ENCODE assay signal across 8 cellular contexts in the genomic region with DNA sequence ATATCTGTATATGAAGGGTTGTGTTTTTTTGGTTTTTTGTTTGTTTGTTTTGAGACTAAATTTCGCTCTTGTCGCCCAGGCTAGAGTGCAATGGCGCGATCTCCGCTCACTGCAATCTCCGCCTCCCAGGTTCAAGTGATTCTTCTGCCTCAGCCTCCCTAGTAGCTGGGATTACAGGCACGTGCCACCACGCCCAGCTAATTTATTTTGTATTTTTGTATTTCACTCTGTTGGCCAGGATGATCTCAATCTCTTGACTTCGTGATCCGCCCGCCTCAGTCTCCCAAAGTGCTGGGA. TPM values are rescaled to one million over a fixed set of nuclear protein-coding genes. Genes with fewer than 3 reads are reported as not detected.
A peak's percentile ranks its signal among the peaks of the same experiment; 100 is the strongest.
DNase-seq lines count a peak whose midpoint lies in the region; ATAC-seq, FAIRE-seq and TF ChIP-seq lines count a peak whose summit lies in the region.
"Not testable (repeated sequence)": the region's sequence is repeated elsewhere in the genome, so short reads cannot be mapped to it uniquely, and the experiment has no call there.

No MANE protein-coding gene starts in this region.

- not testable (repeated sequence) for H3K14ac ChIP-seq in H1 (ENCODE audit: insufficient read length)

- H3K23me2 ChIP-seq in H1 (ENCODE audit: low read depth, low read length) = not testable (repeated sequence)

- POLR2A ChIA-PET in CD8-positive, alpha-beta T cell (lab: Charles Lee) = interaction anchor here (0.6 to 3.4 kb wide), 5 partner anchors 17 to 770 kb away, joined by 3 to 40 read pairs (median 15); a partner anchor contains a TSS
- POLR2A ChIA-PET in H1 (lab: Charles Lee; ENCODE audit: partially characterized antibody) = interaction anchor here (0.6 to 2.8 kb wide), 4 partner anchors 45 to 994 kb away, joined by 3 to 14 read pairs (median 3); a partner anchor contains a TSS

- WGBS in H1 (ENCODE audit: extremely low coverage in 1 of 2, insufficient coverage in 1 of 2, insufficient read length in 1 of 2, insufficient replicate concordance in 2 of 2, low coverage in 1 of 2, low lambda C conversion rate in 2 of 2, missing lambda C conversion rate in 1 of 2), 2 experiments = 93% methylated on average over 11 of the region's 11 CpGs; no CpG with 5 or more reads in 1 of the 2 experiments

- peak overlapping the region; percentile 96 for H3K4me3 Mint-ChIP-seq in CD8-positive, alpha-beta T cell
- peak overlapping the region; percentile 92 for H3K4me3 Mint-ChIP-seq in T-helper 17 cell
- peak overlapping the region; percentile 98 for H3K4me3 Mint-ChIP-seq in activated naive CD8-positive, alpha-beta T cell

- H4K91ac ChIP-seq in H1 (replicated peaks; ENCODE audit: insufficient read length, low read length) = not testable (repeated sequence)

- not testable (repeated sequence) for H3K9me3 ChIP-seq in CD8-positive, alpha-beta T cell (ENCODE audit: low read length); Karpas-422 (ENCODE audit: low read length); T-helper 17 cell (ENCODE audit: control insufficient read depth, low read length, poor library complexity, severe bottlenecking); H1 (ENCODE audit: insufficient read depth in 2 of 2, low read depth in 1 of 2, low read length in 1 of 2); iPS-20b (ENCODE audit: insufficient read depth, low read depth, low read length); neutrophil; tibial artery

- H3K23ac ChIP-seq in H1 (ENCODE audit: insufficient read length) = not testable (repeated sequence)

- ATAC-seq in CD8-positive, alpha-beta T cell; T-helper 17 cell: not testable (repeated sequence)

- H2BK120ac ChIP-seq in H1 (replicated peaks; ENCODE audit: low read depth, low read length) = not testable (repeated sequence)

- peak overlapping the region; percentile 99 for H3K27ac Mint-ChIP-seq in CD8-positive, alpha-beta T cell
- peak overlapping the region; percentile 96 for H3K27ac Mint-ChIP-seq in T-helper 17 cell
- H3K27ac Mint-ChIP-seq in activated naive CD8-positive, alpha-beta T cell = peak overlapping the region; percentile 100

- TF ChIP-seq RAD21 in H1 (IDR thresholded peaks at IDR 0.05 in 1 of 2, conservative IDR thresholded peaks at IDR 0.05 in 1 of 2; ENCODE audit: low read depth in 2 of 2, low read length in 2 of 2) = not testable (repeated sequence)

- not testable (repeated sequence) for H3K36me3 ChIP-seq in CD8-positive, alpha-beta T cell (ENCODE audit: insufficient read depth, low read length); neutrophil; tibial artery
- H3K36me3 ChIP-seq in Karpas-422 (ENCODE audit: insufficient read depth, low read length) = peaks cover 18% of the 10 kb centered on the region
- H3K36me3 ChIP-seq in H1 (ENCODE audit: control insufficient read depth in 2 of 4, insufficient read depth in 4 of 4, low read length in 3 of 4) = peaks cover 0 to 15% (median 8%) of the 10 kb centered on the region in 4 experiments; a peak in 4 of 8 replicates
- H3K36me3 ChIP-seq in iPS-20b (ENCODE audit: insufficient read depth, low read depth, low read length) = peaks cover 19% of the 10 kb centered on the region

- not testable (repeated sequence) for H2BK5ac ChIP-seq in H1 (ENCODE audit: low read depth, low read length)

- peaks cover 32% of the 10 kb centered on the region for H3K4me1 ChIP-seq in CD8-positive, alpha-beta T cell (ENCODE audit: insufficient read depth, low read length)
- H3K4me1 ChIP-seq in Karpas-422 (ENCODE audit: low read length) (peaks cover 26% of the 10 kb centered on the region), neutrophil (ENCODE audit: control insufficient read depth in 1 of 2, insufficient read depth in 1 of 2, low read depth in 1 of 2, low read length in 1 of 2) (peaks cover 36 to 40% of the 10 kb centered on the region in 2 experiments), tibial artery (peaks cover 0 to 38% (median 20%) of the 10 kb centered on the region in 4 donors)
- H3K4me1 ChIP-seq in H1 (replicated peaks in 1 of 4; ENCODE audit: control insufficient read depth in 3 of 4, insufficient read depth in 4 of 4, low read length in 3 of 4); iPS-20b (ENCODE audit: insufficient read depth, low read length): not testable (repeated sequence)

- CTCF ChIA-PET in CD8-positive, alpha-beta T cell (lab: Charles Lee) = interaction anchor here (0.6 to 1.4 kb wide), 2 partner anchors 53 to 371 kb away, joined by 5 read pairs; no protein-coding TSS in a partner anchor
- CTCF ChIA-PET in H1 (lab: Charles Lee; ENCODE audit: partially characterized antibody) = interaction anchor here (0.6 to 3.2 kb wide), 4 partner anchors 12 to 665 kb away, joined by 3 to 9 read pairs (median 4); a partner anchor contains a TSS

- H2AFZ ChIP-seq in Karpas-422 (ENCODE audit: low read length); H1 (ENCODE audit: low read length): not testable (repeated sequence)

- not testable (repeated sequence) for TF ChIP-seq EP300 in H1 (IDR thresholded peaks at IDR 0.05; ENCODE audit: borderline replicate concordance in 1 of 2, low read depth in 2 of 2, low read length in 2 of 2)

- H2BK15ac ChIP-seq in H1 (ENCODE audit: low read length) = not testable (repeated sequence)

- H3K9me2 ChIP-seq in Karpas-422 (replicated peaks; ENCODE audit: insufficient read depth, low read length) = not testable (repeated sequence)

- peak overlapping the region; percentile 100 for H3K4me2 ChIP-seq in Karpas-422 (ENCODE audit: low read depth, low read length, poor library complexity, severe bottlenecking)
- peak overlapping the region; percentile 79 to 88; a peak in 2 of 4 replicates for H3K4me2 ChIP-seq in H1 (ENCODE audit: insufficient read depth in 1 of 2, low read depth in 2 of 2, low read length in 2 of 2)

- peaks cover 48% of the 10 kb centered on the region for H3K4me1 Mint-ChIP-seq in CD8-positive, alpha-beta T cell (ENCODE audit: low read depth)
- H3K4me1 Mint-ChIP-seq in T-helper 17 cell = peaks cover 31% of the 10 kb centered on the region
- peaks cover 43% of the 10 kb centered on the region for H3K4me1 Mint-ChIP-seq in activated naive CD8-positive, alpha-beta T cell (ENCODE audit: low read depth)

- intact Hi-C loops in CD8-positive, alpha-beta T cell (cut with DNase I, micrococcal nuclease) = loop anchor here (2.0 to 10.0 kb wide), 8 partner anchors 54 to 1844 kb away; a partner anchor contains a TSS
- intact Hi-C loops in tibial artery (cut with DNase I; ENCODE audit: low total_unique reads) = loop anchor here (10.0 kb wide), 1 partner anchor 158 kb away; a partner anchor contains a TSS

- H2AK5ac ChIP-seq in H1 (ENCODE audit: low read depth, low read length) = not testable (repeated sequence)

- not testable (repeated sequence) for FAIRE-seq in H1 (lab: Jason Lieb, UNC)

- H2BK12ac ChIP-seq in H1 (ENCODE audit: low read depth, low read length) = not testable (repeated sequence)

- not testable (repeated sequence) for TF ChIP-seq POLR2A in H1 (IDR thresholded peaks at IDR 0.05; ENCODE audit: control extremely low read depth in 1 of 2, low read depth in 2 of 2, low read length in 2 of 2)

- not testable (repeated sequence) for H3K9me3 Mint-ChIP-seq in CD8-positive, alpha-beta T cell; activated naive CD8-positive, alpha-beta T cell (ENCODE audit: low read depth)

- not testable (repeated sequence) for TF ChIP-seq CTCF in CD8-positive, alpha-beta T cell (IDR thresholded peaks at IDR 0.05); H1 (IDR thresholded peaks at IDR 0.05; ENCODE audit: control extremely low read depth in 1 of 3, insufficient read depth in 1 of 3, low read depth in 1 of 3, low read length in 3 of 3); neutrophil (IDR thresholded peaks at IDR 0.05); tibial artery (IDR thresholded peaks at IDR 0.05)

- H3K27ac ChIP-seq in CD8-positive, alpha-beta T cell (ENCODE audit: low read depth, low read length); Karpas-422 (ENCODE audit: low read length); H1 (ENCODE audit: low read depth, low read length); iPS-20b (ENCODE audit: low read length): not testable (repeated sequence)
- H3K27ac ChIP-seq in neutrophil (peak overlapping the region; percentile 92), tibial artery (peak overlapping the region in 1 of 2 donors; percentile 78)

- H3K4ac ChIP-seq in H1 (replicated peaks; ENCODE audit: insufficient read length, low read depth, low read length) = not testable (repeated sequence)

- H3K79me1 ChIP-seq in H1 (ENCODE audit: low read depth, low read length) = not testable (repeated sequence)

- H3K36me3 Mint-ChIP-seq in CD8-positive, alpha-beta T cell = peaks cover 20% of the 10 kb centered on the region
- H3K36me3 Mint-ChIP-seq in T-helper 17 cell (ENCODE audit: low read depth) = peaks cover 11% of the 10 kb centered on the region
- H3K36me3 Mint-ChIP-seq in activated naive CD8-positive, alpha-beta T cell = peaks cover 11% of the 10 kb centered on the region

- H3K4me3 ChIP-seq in CD8-positive, alpha-beta T cell (ENCODE audit: low read depth, low read length) = not testable (repeated sequence)
- H3K4me3 ChIP-seq in Karpas-422 (ENCODE audit: low read length) = peak overlapping the region; percentile 76
- peak overlapping the region in 1 of 4 experiments; percentile 99; a peak in 1 of 8 replicates for H3K4me3 ChIP-seq in H1 (ENCODE audit: extremely low read depth in 1 of 4, insufficient read depth in 2 of 4, low read depth in 3 of 4, low read length in 4 of 4)
- peak overlapping the region; percentile 100 for H3K4me3 ChIP-seq in iPS-20b (ENCODE audit: low read length)
- peak overlapping the region; percentile 84 to 87 for H3K4me3 ChIP-seq in neutrophil (ENCODE audit: low read depth in 1 of 2, low read length in 1 of 2)
- H3K4me3 ChIP-seq in tibial artery = peak overlapping the region; percentile 61 to 91

- H4K5ac ChIP-seq in H1 (ENCODE audit: insufficient read length, low read depth, low read length) = not testable (repeated sequence)

- not testable (repeated sequence) for H3K27me3 ChIP-seq in CD8-positive, alpha-beta T cell (ENCODE audit: insufficient read depth, low read length); Karpas-422 (ENCODE audit: low read length); H1 (replicated peaks in 1 of 4; ENCODE audit: control insufficient read depth in 3 of 4, extremely low read depth in 1 of 4, insufficient read depth in 3 of 4, low read length in 3 of 4); iPS-20b (ENCODE audit: insufficient read depth, low read length); neutrophil; tibial artery

- H3K56ac ChIP-seq in H1 (replicated peaks; ENCODE audit: insufficient read length, low read depth, low read length) = not testable (repeated sequence)

- peak overlapping the region; percentile 79 for H3K9ac ChIP-seq in Karpas-422 (ENCODE audit: low read length)
- H3K9ac ChIP-seq in H1 (replicated peaks in 1 of 4; ENCODE audit: extremely low read depth in 1 of 4, low read depth in 3 of 4, low read length in 3 of 4) = not testable (repeated sequence)
- H3K9ac ChIP-seq in iPS-20b (ENCODE audit: low read depth, low read length) = peak overlapping the region; percentile 98; the same call in 1 of the 2 replicates

- not testable (repeated sequence) for H2BK20ac ChIP-seq in H1 (ENCODE audit: low read length)

- H3K79me2 ChIP-seq in Karpas-422 (ENCODE audit: low read length) (peaks cover 41% of the 10 kb centered on the region), H1 (ENCODE audit: control insufficient read depth in 1 of 2, insufficient read depth in 2 of 2, low read length in 2 of 2) (peaks cover 22 to 32% of the 10 kb centered on the region in 2 experiments)

- not testable (repeated sequence) for H3K27me3 Mint-ChIP-seq in CD8-positive, alpha-beta T cell (ENCODE audit: low read depth); T-helper 17 cell; activated naive CD8-positive, alpha-beta T cell

- H4K20me1 ChIP-seq in Karpas-422 (ENCODE audit: insufficient read depth, low read depth, low read length) = peaks cover 12% of the 10 kb centered on the region
- H4K20me1 ChIP-seq in H1 (replicated peaks in 1 of 2; ENCODE audit: control insufficient read depth in 1 of 2, insufficient read depth in 2 of 2, low read length in 2 of 2) = not testable (repeated sequence)

- H4K8ac ChIP-seq in H1 (ENCODE audit: extremely low read depth, insufficient read depth, low read length) = not testable (repeated sequence)

- DNase-seq in CD8-positive, alpha-beta T cell; Karpas-422; T-helper 17 cell; H1 (ENCODE audit: low read depth in 1 of 2, low spot score in 2 of 2); tibial artery: not testable (repeated sequence)

- not testable (repeated sequence) for H3K18ac ChIP-seq in H1 (ENCODE audit: extremely low read depth, low read length)

RNA-seq across cellular contexts. Expression of a gene that starts 1.4 kb away (rescaled TPM):
- 10 to 100 TPM; 50.9 to 62.1 TPM for total RNA-seq in CD8-positive, alpha-beta T cell
- 58.5 and 87.7 TPM in 2 replicates for total RNA-seq in Karpas-422 (2014; rRNA removed; shearing (Covaris generic); ENCODE audit: low replicate concordance)
- 10 to 100 TPM; 53.8 to 61.8 TPM for total RNA-seq in T-helper 17 cell
- total RNA-seq in H1 (2021; fragmentation: NEBNext Ultra II Directional; extraction: Animal tissue kit (Norgen Biotek cat#: 25700)) = 58.5 and 64.0 TPM in 2 replicates
- polyA plus RNA-seq in H1 (2011; rRNA removed) = 11.4 and 21.2 TPM in 2 replicates
- polyA plus RNA-seq in H1 (2011; cell fraction: cytosol; rRNA removed) = 28.6 TPM
- polyA plus RNA-seq in H1 (2011; cell fraction: nucleus; rRNA removed) = 33.7 TPM
- polyA plus RNA-seq in H1 (2012, experiment 1 of 2) = 23.8 to 47.4 TPM (median 30.0 TPM) in 4 replicates
- polyA plus RNA-seq in H1 (2012, experiment 2 of 2) = 2.3 TPM
- 65.9 TPM for polyA plus RNA-seq in H1 (2013, experiment 1 of 2)
- polyA plus RNA-seq in H1 (2013, experiment 2 of 2) = 53.5 TPM
- polyA minus RNA-seq in H1 (2011; rRNA and poly(A)+ RNA removed) = 25.3 and 42.8 TPM in 2 replicates
- 26.2 TPM for polyA minus RNA-seq in H1 (2011; cell fraction: cytosol; rRNA and poly(A)+ RNA removed)
- 94.0 TPM for polyA minus RNA-seq in H1 (2011; cell fraction: nucleus; rRNA and poly(A)+ RNA removed)

RNA-seq across cellular contexts. Expression of a gene that starts 45.2 kb away (rescaled TPM):
- 10 to 100 TPM; 10.5 to 10.7 TPM for total RNA-seq in CD8-positive, alpha-beta T cell
- 2.6 and 6.0 TPM in 2 replicates for total RNA-seq in Karpas-422 (2014; rRNA removed; shearing (Covaris generic); ENCODE audit: low replicate concordance)
- 10 to 100 TPM; 13.7 to 16.1 TPM for total RNA-seq in T-helper 17 cell
- total RNA-seq in H1 (2021; fragmentation: NEBNext Ultra II Directional; extraction: Animal tissue kit (Norgen Biotek cat#: 25700)) = 4.0 and 4.3 TPM in 2 replicates
- 1.3 and 1.6 TPM in 2 replicates for polyA plus RNA-seq in H1 (2011; rRNA removed)
- 1.4 TPM for polyA plus RNA-seq in H1 (2011; cell fraction: cytosol; rRNA removed)
- polyA plus RNA-seq in H1 (2011; cell fraction: nucleus; rRNA removed) = 4.5 TPM
- polyA plus RNA-seq in H1 (2012, experiment 1 of 2) = 1.1 to 2.0 TPM (median 1.4 TPM) in 4 replicates
- 0.12 TPM for polyA plus RNA-seq in H1 (2012, experiment 2 of 2)
- polyA plus RNA-seq in H1 (2013, experiment 1 of 2) = 2.1 TPM
- polyA plus RNA-seq in H1 (2013, experiment 2 of 2) = 1.3 TPM
- polyA minus RNA-seq in H1 (2011; rRNA and poly(A)+ RNA removed) = 3.0 and 3.4 TPM in 2 replicates
- 1.5 TPM for polyA minus RNA-seq in H1 (2011; cell fraction: cytosol; rRNA and poly(A)+ RNA removed)
- polyA minus RNA-seq in H1 (2011; cell fraction: nucleus; rRNA and poly(A)+ RNA removed) = 5.0 TPM
